Comparison of ENCODE assay signal across 29 cellular contexts in genomic region chr16:54402270-54402669, GRCh38.
DNase-seq lines count a peak whose midpoint lies in the region; ATAC-seq, FAIRE-seq and TF ChIP-seq lines count a peak whose summit lies in the region.
"Had no signal": no experiment of that assay in that cellular context is flagged by ENCODE, and none has a peak within 500 bp of the region (broad histone marks: within the 10 kb centered on the region; RNA-seq: fewer than 3 reads in every experiment).

No MANE protein-coding gene starts in this region.

- no peaks in the 10 kb centered on the region for H3K79me1 ChIP-seq in H1 (ENCODE audit: low read depth, low read length)

- FAIRE-seq in H1 (lab: Jason Lieb, UNC) = no peak
- FAIRE-seq: GM19239, K562, keratinocyte, pancreas had no signal

- peak; percentile 95 for ATAC-seq in left ventricle myocardium superior
- ATAC-seq: effector memory CD8-positive, alpha-beta T cell; K562; mucosa of descending colon; pancreas had no signal

- CTCF ChIA-PET in H1 (lab: Charles Lee; ENCODE audit: partially characterized antibody) = no interaction called here

- H4K5ac ChIP-seq in H1 (ENCODE audit: insufficient read length, low read depth, low read length) = no peak overlapping the region

- intact Hi-C loops in left ventricle myocardium superior (cut with micrococcal nuclease) = no loop called here

- no peaks in the 10 kb centered on the region for H3K9me3 ChIP-seq in GM23248 (ENCODE audit: low read depth)
- no peaks in the 10 kb centered on the region for H3K9me3 ChIP-seq in H1 (ENCODE audit: insufficient read depth in 2 of 2, low read depth in 1 of 2, low read length in 1 of 2)
- H3K9me3 ChIP-seq: adrenal gland, esophagus muscularis mucosa, mucosa of descending colon, pancreas, right lobe of liver, thyroid gland had no signal

- H3K4me1 ChIP-seq in GM23248 (ENCODE audit: insufficient read depth) = peaks cover 12% of the 10 kb centered on the region
- no peaks in the 10 kb centered on the region; a peak in 1 of 7 replicates for H3K4me1 ChIP-seq in H1 (replicated peaks in 1 of 4; ENCODE audit: control insufficient read depth in 3 of 4, insufficient read depth in 4 of 4, low read length in 3 of 4)
- H3K4me1 ChIP-seq: adrenal gland, esophagus muscularis mucosa, pancreas, right lobe of liver, thyroid gland had no signal

- H4K8ac ChIP-seq in H1 (ENCODE audit: extremely low read depth, insufficient read depth, low read length) = no peak overlapping the region

- no peak for TF ChIP-seq POLR2A in H1 (IDR thresholded peaks at IDR 0.05; ENCODE audit: control extremely low read depth in 1 of 2, low read depth in 2 of 2, low read length in 2 of 2)

- H3K4me3 ChIP-seq in GM23248 = no peak overlapping the region
- no peak overlapping the region for H3K4me3 ChIP-seq in H1 (ENCODE audit: extremely low read depth in 1 of 4, insufficient read depth in 2 of 4, low read depth in 3 of 4, low read length in 4 of 4)
- H3K4me3 ChIP-seq: adrenal gland, coronary artery, esophagus muscularis mucosa, K562, lung, mucosa of descending colon, pancreas, right lobe of liver, SK-N-MC, thyroid gland had no signal

- H3K36me3 ChIP-seq in GM23248 (ENCODE audit: low read depth) (no peaks in the 10 kb centered on the region), H1 (ENCODE audit: control insufficient read depth in 2 of 4, insufficient read depth in 4 of 4, low read length in 3 of 4) (no peaks in the 10 kb centered on the region)
- H3K36me3 ChIP-seq: adrenal gland, esophagus muscularis mucosa, pancreas, right lobe of liver, thyroid gland, WERI-Rb-1 had no signal

- no peak overlapping the region for H2BK20ac ChIP-seq in H1 (ENCODE audit: low read length)

- H3K23me2 ChIP-seq in H1 (ENCODE audit: low read depth, low read length) = no peaks in the 10 kb centered on the region

- H3K79me2 ChIP-seq in GM23248 (ENCODE audit: insufficient read depth) = no peaks in the 10 kb centered on the region
- no peaks in the 10 kb centered on the region for H3K79me2 ChIP-seq in H1 (ENCODE audit: control insufficient read depth in 1 of 2, insufficient read depth in 2 of 2, low read length in 2 of 2)

- H3K9ac ChIP-seq in GM23248 (no peak overlapping the region), H1 (replicated peaks in 1 of 4; ENCODE audit: extremely low read depth in 1 of 4, low read depth in 3 of 4, low read length in 3 of 4) (no peak overlapping the region)

- H3K27me3 ChIP-seq in GM23248 (replicated peaks; ENCODE audit: insufficient read depth) (no peaks in the 10 kb centered on the region), H1 (replicated peaks in 1 of 4; ENCODE audit: control insufficient read depth in 3 of 4, extremely low read depth in 1 of 4, insufficient read depth in 3 of 4, low read length in 3 of 4) (no peaks in the 10 kb centered on the region)
- H3K27me3 ChIP-seq: adrenal gland, pancreas, right lobe of liver, thyroid gland had no signal

- no peak overlapping the region for H4K91ac ChIP-seq in H1 (replicated peaks; ENCODE audit: insufficient read length, low read length)

- H2BK120ac ChIP-seq in H1 (replicated peaks; ENCODE audit: low read depth, low read length) = no peak overlapping the region

- H3K23ac ChIP-seq in H1 (ENCODE audit: insufficient read length) = no peak overlapping the region

- H3F3A ChIP-seq in GM23248 (ENCODE audit: insufficient read depth) = 0 out of 2 replicates have a peak, but pooled peaks cover under 1% of the 10 kb centered on the region

- TF ChIP-seq RAD21 in H1 (IDR thresholded peaks at IDR 0.05 in 1 of 2, conservative IDR thresholded peaks at IDR 0.05 in 1 of 2; ENCODE audit: low read depth in 2 of 2, low read length in 2 of 2) = no peak

- H4K20me1 ChIP-seq in GM23248 (ENCODE audit: insufficient read depth) (no peaks in the 10 kb centered on the region), H1 (replicated peaks in 1 of 2; ENCODE audit: control insufficient read depth in 1 of 2, insufficient read depth in 2 of 2, low read length in 2 of 2) (no peaks in the 10 kb centered on the region)

- H2BK15ac ChIP-seq in H1 (ENCODE audit: low read length) = no peak overlapping the region

- H3K56ac ChIP-seq in H1 (replicated peaks; ENCODE audit: insufficient read length, low read depth, low read length) = no peak overlapping the region

- no peak overlapping the region for H3K4ac ChIP-seq in H1 (replicated peaks; ENCODE audit: insufficient read length, low read depth, low read length)

- no peak overlapping the region for H3K27ac ChIP-seq in GM23248
- no peak overlapping the region for H3K27ac ChIP-seq in H1 (ENCODE audit: low read depth, low read length)
- H3K27ac ChIP-seq: adrenal gland, coronary artery, esophagus muscularis mucosa, pancreas, right lobe of liver, SK-N-MC, thyroid gland, WERI-Rb-1 had no signal

- no peak overlapping the region for H3K18ac ChIP-seq in H1 (ENCODE audit: extremely low read depth, low read length)

- WGBS in GM23248 (ENCODE audit: low coverage in 1 of 2, low lambda C conversion rate in 2 of 2, missing lambda C conversion rate in 2 of 2), 2 experiments = 23 to 26% methylated on average over 4 of the region's 4 CpGs
- WGBS in H1 (ENCODE audit: extremely low coverage in 1 of 2, insufficient coverage in 1 of 2, insufficient read length in 1 of 2, insufficient replicate concordance in 2 of 2, low coverage in 1 of 2, low lambda C conversion rate in 2 of 2, missing lambda C conversion rate in 1 of 2), 2 experiments = 76% methylated on average over 4 of the region's 4 CpGs; no CpG with 5 or more reads in 1 of the 2 experiments

- DNase-seq in AG20443 (ENCODE audit: low spot score) (peak; percentile 86), GM23248 (peak; percentile 84), H1 (ENCODE audit: low read depth in 1 of 2, low spot score in 2 of 2) (no peak), left ventricle myocardium superior (peak; percentile 82), T-helper 2 cell (no peak), DMS79 (lab: John Stamatoyannopoulos, UW) (no peak), pons (ENCODE audit: low spot score) (no peak)
- DNase-seq: activated CD4-positive, alpha-beta T cell treated with anti-CD3 and anti-CD28 coated beads, Interleukin-2, amount 10 ng/mL, durations not matched to agents 24 days and 14 days; activated naive CD4-positive, alpha-beta T cell treated with Interleukin-2 at 50 U/mL for 16 hours; activated T-cell treated with anti-CD3 and anti-CD28 coated beads, Interleukin-2, amount 50 U/mL, for 48 hours; adrenal gland; CD4-positive, alpha-beta memory T cell; effector memory CD8-positive, alpha-beta T cell; mucosa of descending colon; NCI-H1694; NCI-H2171; pancreas; right lobe of liver; RPMI8226; stimulated activated naive CD4-positive, alpha-beta T cell treated with Interleukin-2 at 50 U/mL for 16 hours; thyroid gland; WERI-Rb-1 had no signal

- H3K4me2 ChIP-seq in GM23248 (ENCODE audit: unreplicated experiment) (no peak overlapping the region), H1 (ENCODE audit: insufficient read depth in 1 of 2, low read depth in 2 of 2, low read length in 2 of 2) (no peak overlapping the region)

- H3K9me2 ChIP-seq in GM23248 (ENCODE audit: insufficient read depth) = no peaks in the 10 kb centered on the region

- no peak overlapping the region for H2AK5ac ChIP-seq in H1 (ENCODE audit: low read depth, low read length)

- 0 out of 2 replicates have a peak overlapping the region, but pooled peaks have one; percentile 9 for H2BK12ac ChIP-seq in H1 (ENCODE audit: low read depth, low read length)

- H3K14ac ChIP-seq in H1 (ENCODE audit: insufficient read length) = no peak overlapping the region

- POLR2A ChIA-PET in H1 (lab: Charles Lee; ENCODE audit: partially characterized antibody) = no interaction called here

- no peak for TF ChIP-seq EP300 in H1 (IDR thresholded peaks at IDR 0.05; ENCODE audit: borderline replicate concordance in 1 of 2, low read depth in 2 of 2, low read length in 2 of 2)

- no peak overlapping the region for H2AFZ ChIP-seq in GM23248
- H2AFZ ChIP-seq in H1 (ENCODE audit: low read length) = no peak overlapping the region

- in situ Hi-C loops in GM23248 (cut with MboI) = no loop called here

- TF ChIP-seq CTCF in H1 (IDR thresholded peaks at IDR 0.05; ENCODE audit: control extremely low read depth in 1 of 3, insufficient read depth in 1 of 3, low read depth in 1 of 3, low read length in 3 of 3) = no peak

- no peak overlapping the region for H2BK5ac ChIP-seq in H1 (ENCODE audit: low read depth, low read length)

TF ChIP-seq in H1, 55 proteins besides CTCF, POLR2A, EP300 and RAD21 (continues in another document):
- TF ChIP-seq BCL11A (IDR thresholded peaks at IDR 0.05; ENCODE audit: low read depth in 2 of 2, low read length in 2 of 2) (no peak), SP2 (IDR thresholded peaks at IDR 0.05; ENCODE audit: low read length) (no peak), RXRA (IDR thresholded peaks at IDR 0.05; ENCODE audit: insufficient read depth, low read depth, low read length) (no peak), SAP30 (IDR thresholded peaks at IDR 0.05; ENCODE audit: insufficient read depth, insufficient replicate concordance, low read length) (no peak), CBX5 (IDR thresholded peaks at IDR 0.05; ENCODE audit: low read depth, low read length) (no peak), SP4 (IDR thresholded peaks at IDR 0.05; ENCODE audit: low read length) (no peak), NANOG (IDR thresholded peaks at IDR 0.05; ENCODE audit: insufficient read depth, low read depth, low read length, poor library complexity, severe bottlenecking) (no peak)

Comparison
In these comparisons a context has a peak if more than half of its experiments do, and no peak if none do; other contexts are left out.
1. DNase-seq: peak in AG20443 (single experiment), GM23248 (single experiment) and left ventricle myocardium superior (single experiment); none in H1 (0 of 2), T-helper 2 cell (0 of 5), DMS79 (single experiment) and pons (single experiment).